Comparison of ENCODE assay signal across 25 cellular contexts in the genomic region with DNA sequence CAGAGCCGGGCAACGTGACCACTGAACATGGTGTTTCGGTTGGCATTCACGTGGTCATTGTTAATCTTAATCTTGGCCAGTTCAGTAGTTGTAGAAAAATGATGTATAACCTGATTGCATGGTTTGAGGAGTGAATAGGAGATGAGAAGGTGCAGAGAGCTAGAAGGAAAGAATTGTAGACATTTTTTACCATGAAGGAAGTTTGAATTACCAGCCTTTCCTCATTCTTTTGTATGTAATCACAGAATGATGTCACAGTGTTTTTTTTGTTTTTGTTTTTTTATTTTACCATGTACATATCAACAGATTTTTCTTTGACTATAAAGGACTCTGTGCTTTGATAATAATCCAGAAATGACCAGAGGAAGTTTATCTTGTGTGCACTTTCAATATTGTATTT.
DNase-seq lines count a peak whose midpoint lies in the region; ATAC-seq, FAIRE-seq and TF ChIP-seq lines count a peak whose summit lies in the region.
"Had no signal": no experiment of that assay in that cellular context is flagged by ENCODE, and none has a peak within 500 bp of the region (broad histone marks: within the 10 kb centered on the region; RNA-seq: fewer than 3 reads in every experiment).

No MANE protein-coding gene starts in this region.

- dilution Hi-C loops in mammary epithelial cell (cut with HindIII; ENCODE audit: low sequenced_read_pairs), result loop anchor here (5.0 kb wide), 1 partner anchor 36 kb away; no protein-coding TSS in a partner anchor

- peaks cover 5% of the 10 kb centered on the region for H3K36me3 Mint-ChIP-seq in MCF 10A (ENCODE audit: insufficient read depth, unreplicated experiment)
- H3K36me3 Mint-ChIP-seq: activated naive CD4-positive, alpha-beta T cell treated with anti-CD3 and anti-CD28 coated beads, Interleukin-2, amount 10 ng/mL, durations not matched to agents 7 days and 5 days; CD8-positive, alpha-beta memory T cell; memory B cell had no signal

- BruUV-seq in mammary epithelial cell (replicated peaks; lab: Mats Ljungman, UMichigan), result no TSS peak
- no TSS peak for BruUV-seq in MCF 10A (replicated peaks; lab: Mats Ljungman, UMichigan)

- CTCF ChIA-PET in mammary epithelial cell (lab: Charles Lee; ENCODE audit: low non-redundant PET) (interaction anchor here (0.6 kb wide), 1 partner anchor 34 kb away, joined by 3 read pairs; no protein-coding TSS in a partner anchor), MCF 10A (lab: Yijun Ruan, JAX) (interaction anchor here (0.6 to 1.4 kb wide), 2 partner anchors 14 to 45 kb away, joined by 5 to 6 read pairs; no protein-coding TSS in a partner anchor)

- H3K36me3 ChIP-seq in mammary epithelial cell (ENCODE audit: insufficient read depth, low read length) (no peaks in the 10 kb centered on the region), bronchial epithelial cell (ENCODE audit: control insufficient read depth, insufficient read depth, low read length) (no peaks in the 10 kb centered on the region)
- H3K36me3 ChIP-seq: tibial nerve had no signal

- 63% methylated on average over 2 of the region's 4 CpGs for WGBS in mammary epithelial cell (ENCODE audit: low coverage, missing lambda C conversion rate)

- H3K4me1 ChIP-seq in mammary epithelial cell (ENCODE audit: insufficient read depth, low read length), result peaks cover 37% of the 10 kb centered on the region
- H3K4me1 ChIP-seq: tibial nerve had no signal

- H3K27me3 ChIP-seq in mammary epithelial cell (ENCODE audit: insufficient read depth, low read length), result no peaks in the 10 kb centered on the region
- no peaks in the 10 kb centered on the region for H3K27me3 ChIP-seq in bronchial epithelial cell (ENCODE audit: control insufficient read depth, insufficient read depth, low read length)
- H3K27me3 ChIP-seq: tibial nerve had no signal

- H3K4me3 Mint-ChIP-seq in MCF 10A (ENCODE audit: unreplicated experiment), result no peak overlapping the region
- H3K4me3 Mint-ChIP-seq: activated naive CD4-positive, alpha-beta T cell treated with anti-CD3 and anti-CD28 coated beads, Interleukin-2, amount 10 ng/mL, durations not matched to agents 7 days and 5 days; activated T-cell treated with anti-CD3 and anti-CD28 coated beads, Interleukin-2, amount 50 U/mL, for 72 hours; CD8-positive, alpha-beta memory T cell; H9; memory B cell had no signal

- H3K79me2 ChIP-seq in mammary epithelial cell (ENCODE audit: insufficient read depth, low read length), result no peaks in the 10 kb centered on the region

- in situ Hi-C loops in mammary epithelial cell (cut with MboI; ENCODE audit: low sequenced_read_pairs in 2 of 2), result no loop called here

- H3K4me1 Mint-ChIP-seq in MCF 10A (ENCODE audit: insufficient read depth, unreplicated experiment), result peaks cover 38% of the 10 kb centered on the region
- H3K4me1 Mint-ChIP-seq: activated naive CD4-positive, alpha-beta T cell treated with anti-CD3 and anti-CD28 coated beads, Interleukin-2, amount 10 ng/mL, durations not matched to agents 7 days and 5 days; H9 had no signal

- H3K4me3 ChIP-seq in mammary epithelial cell (replicated peaks in 1 of 3; ENCODE audit: insufficient read depth in 1 of 3, low read depth in 2 of 3, low read length in 3 of 3) (no peak overlapping the region), bronchial epithelial cell (ENCODE audit: low read depth, low read length) (no peak overlapping the region)
- H3K4me3 ChIP-seq: tibial nerve had no signal

- no peak overlapping the region for H3K27ac Mint-ChIP-seq in MCF 10A (ENCODE audit: low read depth, unreplicated experiment)
- H3K27ac Mint-ChIP-seq: activated naive CD4-positive, alpha-beta T cell treated with anti-CD3 and anti-CD28 coated beads, Interleukin-2, amount 10 ng/mL, durations not matched to agents 7 days and 5 days; activated T-cell treated with anti-CD3 and anti-CD28 coated beads, Interleukin-2, amount 50 U/mL, for 72 hours; CD8-positive, alpha-beta memory T cell; memory B cell had no signal

- H3K27me3 Mint-ChIP-seq in MCF 10A (ENCODE audit: insufficient read depth, unreplicated experiment), result no peaks in the 10 kb centered on the region
- H3K27me3 Mint-ChIP-seq: activated naive CD4-positive, alpha-beta T cell treated with anti-CD3 and anti-CD28 coated beads, Interleukin-2, amount 10 ng/mL, durations not matched to agents 7 days and 5 days had no signal

- H2AFZ ChIP-seq in mammary epithelial cell (ENCODE audit: low read depth, low read length), result no peak overlapping the region

- intact Hi-C loops in mammary epithelial cell (cut with micrococcal nuclease), result loop anchor here (5.0 kb wide), 3 partner anchors 36 to 139 kb away; no protein-coding TSS in a partner anchor
- intact Hi-C loops in MCF 10A (cut with micrococcal nuclease), result no loop called here

- no peak for TF ChIP-seq CTCF in mammary epithelial cell (conservative IDR thresholded peaks at IDR 0.05 in 1 of 2, IDR thresholded peaks at IDR 0.05 in 1 of 2; ENCODE audit: extremely low read depth in 1 of 2, insufficient read depth in 1 of 2, low read depth in 1 of 2, low read length in 2 of 2)
- no peak for TF ChIP-seq CTCF in MCF 10A (IDR thresholded peaks at IDR 0.05; ENCODE audit: unreplicated experiment)
- no peak for TF ChIP-seq CTCF in bronchial epithelial cell (IDR thresholded peaks at IDR 0.05; ENCODE audit: insufficient read depth, low read length, severe bottlenecking)

- POLR2A ChIA-PET in MCF 10A (lab: Yijun Ruan, JAX), result no interaction called here

- no peak for FAIRE-seq in bronchial epithelial cell (lab: Jason Lieb, UNC)
- FAIRE-seq: small intestine had no signal

- ATAC-seq in HG03469 (IDR thresholded peaks at IDR 0.05; ENCODE audit: unreplicated experiment) (no peak), GM19351 (IDR thresholded peaks at IDR 0.05; ENCODE audit: unreplicated experiment) (no peak)
- ATAC-seq: activated T-cell treated with anti-CD3 and anti-CD28 coated beads, Interleukin-2, amount 50 U/mL, for 72 hours; stimulated activated naive CD8-positive, alpha-beta T cell treated with anti-CD3 and anti-CD28 coated beads, Interleukin-15, Interleukin-2, amounts not matched to agents 100 U/mL and 50 U/mL, for 24 hours had no signal

- H3K9me3 Mint-ChIP-seq in MCF 10A (ENCODE audit: unreplicated experiment), result no peaks in the 10 kb centered on the region
- H3K9me3 Mint-ChIP-seq: activated naive CD4-positive, alpha-beta T cell treated with anti-CD3 and anti-CD28 coated beads, Interleukin-2, amount 10 ng/mL, durations not matched to agents 7 days and 5 days; CD8-positive, alpha-beta memory T cell; H9; memory B cell had no signal

- no peaks in the 10 kb centered on the region for H4K20me1 ChIP-seq in mammary epithelial cell (ENCODE audit: insufficient read depth, low read length)

- H3K9me3 ChIP-seq in mammary epithelial cell (replicated peaks; ENCODE audit: insufficient read depth, low read length), result peaks cover 14% of the 10 kb centered on the region
- H3K9me3 ChIP-seq: tibial nerve had no signal

- H3K4me2 ChIP-seq in mammary epithelial cell (ENCODE audit: insufficient read depth, low read depth, low read length), result no peak overlapping the region

- no peak overlapping the region for H3K27ac ChIP-seq in mammary epithelial cell (ENCODE audit: insufficient read depth, low read depth, low read length)
- H3K27ac ChIP-seq: tibial nerve had no signal

- peak; percentile 21 for DNase-seq in mammary epithelial cell
- no peak for DNase-seq in MCF 10A (ENCODE audit: unreplicated experiment)
- DNase-seq in bronchial epithelial cell (ENCODE audit: low read depth), result peak; percentile 81
- peak; percentile 8 for DNase-seq in kidney glomerular epithelial cell (lab: John Stamatoyannopoulos, UW)
- DNase-seq in AML-193 (lab: John Stamatoyannopoulos, UW), result no peak
- DNase-seq in COR-L47 (lab: John Stamatoyannopoulos, UW), result no peak
- DNase-seq: 8988T; activated CD4-positive, alpha-beta T cell treated with anti-CD3 and anti-CD28 coated beads for 4 hours; activated naive CD4-positive, alpha-beta T cell treated with anti-CD3 and anti-CD28 coated beads, Interleukin-2, amount 10 ng/mL, durations not matched to agents 7 days and 5 days; activated T-cell treated with anti-CD3 and anti-CD28 coated beads, Interleukin-2, amount 50 U/mL, for 72 hours; CD8-positive, alpha-beta memory T cell; effector memory CD4-positive, alpha-beta T cell; H9; NCI-H1436 treated with DMSO at 0.1 percent for 48 hours; NCI-H748 treated with DMSO at 0.1 percent for 48 hours; nucleus accumbens; SHP77 treated with DMSO at 0.1 percent for 48 hours; small intestine; stimulated activated CD4-positive, alpha-beta T cell treated with anti-CD3 and anti-CD28 coated beads, Interleukin-2, amount 100 ng/mL, for 48 hours; stimulated activated naive CD8-positive, alpha-beta T cell treated with anti-CD3 and anti-CD28 coated beads, Interleukin-15, Interleukin-2, amounts not matched to agents 100 U/mL and 50 U/mL, for 24 hours; T-helper 1 cell had no signal

- no peak overlapping the region for H3K9ac ChIP-seq in mammary epithelial cell (ENCODE audit: insufficient read depth, low read length)

Comparison
In these comparisons a context has a peak if more than half of its experiments do, and no peak if none do; other contexts are left out.
1. DNase-seq: peak in mammary epithelial cell (single experiment), bronchial epithelial cell (single experiment) and kidney glomerular epithelial cell (single experiment); none in MCF 10A (single experiment), AML-193 (0 of 2) and COR-L47 (single experiment).